ENCODE assay signal across 1 cellular context in genomic region chr1:204630460-204630905, GRCh38.
TF ChIP-seq lines count a peak whose summit lies in the region.

No MANE protein-coding gene starts in this region.

TF ChIP-seq in K562, 482 proteins besides CTCF, POLR2A, EP300 and RAD21 (continued from another document and continues in another):
- TF ChIP-seq CUX1 (CRISPR knock-in tag; IDR thresholded peaks at IDR 0.05) (no peak), LCOR (CRISPR knock-in tag; IDR thresholded peaks at IDR 0.05) (0 out of 2 replicates have a peak, but pooled peaks have one; percentile 24), ZNF318 (IDR thresholded peaks at IDR 0.05; ENCODE audit: borderline replicate concordance in 1 of 2, low read depth in 1 of 2) (peak in 1 of 2 experiments; percentile 91; a peak in 2 of 4 replicates), ARHGAP35 (IDR thresholded peaks at IDR 0.05; ENCODE audit: partially characterized antibody) (no peak), HNRNPK (IDR thresholded peaks at IDR 0.05; ENCODE audit: low read depth, low read length, poor library complexity, severe bottlenecking) (no peak), TCF7 (IDR thresholded peaks at IDR 0.05; ENCODE audit: borderline replicate concordance) (no peak), BACH1 (tag; IDR thresholded peaks at IDR 0.05) (no peak), MEIS2 (IDR thresholded peaks at IDR 0.05; ENCODE audit: partially characterized antibody) (peak; percentile 98), ZNF146 (CRISPR knock-in tag; IDR thresholded peaks at IDR 0.05; ENCODE audit: unreplicated experiment) (no peak), KLF16 (IDR thresholded peaks at IDR 0.05) (peak; percentile 75; the same call in 1 of the 2 replicates), MBD2 (IDR thresholded peaks at IDR 0.05; ENCODE audit: borderline replicate concordance, low read depth) (peak; percentile 40; the same call in 1 of the 2 replicates), TFAP4 (CRISPR knock-in tag; IDR thresholded peaks at IDR 0.05; ENCODE audit: borderline replicate concordance) (peak; percentile 98), HEY1 (CRISPR knock-in tag; IDR thresholded peaks at IDR 0.05; ENCODE audit: borderline replicate concordance) (no peak), RNF2 (IDR thresholded peaks at IDR 0.05) (peak; percentile 82; the same call in 1 of the 2 replicates), E2F6 (IDR thresholded peaks at IDR 0.05; ENCODE audit: borderline replicate concordance in 1 of 2, extremely low read depth in 1 of 2, insufficient read depth in 1 of 2, insufficient read length in 1 of 2, low read depth in 1 of 2, low read length in 1 of 2, poor library complexity in 1 of 2, severe bottlenecking in 1 of 2) (no peak), ZNF3 (CRISPR knock-in tag; IDR thresholded peaks at IDR 0.05) (no peak), ZHX1 (conservative IDR thresholded peaks at IDR 0.05; ENCODE audit: low read length) (no peak), RBFOX2 (IDR thresholded peaks at IDR 0.05; ENCODE audit: low read depth, low read length) (0 out of 2 replicates have a peak, but pooled peaks have one; percentile 19), PURB (CRISPR knock-in tag; IDR thresholded peaks at IDR 0.05; ENCODE audit: low read depth) (no peak), CSDE1 (IDR thresholded peaks at IDR 0.05) (no peak), MBD1 (CRISPR knock-in tag; IDR thresholded peaks at IDR 0.05) (no peak), IRF2 (CRISPR knock-in tag; IDR thresholded peaks at IDR 0.05) (no peak), MTA2 (IDR thresholded peaks at IDR 0.05; ENCODE audit: low read depth) (peak; percentile 43; the same call in 1 of the 2 replicates), KLF1 (tag; IDR thresholded peaks at IDR 0.05) (no peak), TAF15 (IDR thresholded peaks at IDR 0.05; ENCODE audit: low read depth, low read length) (no peak), CREM (IDR thresholded peaks at IDR 0.05; ENCODE audit: low read depth) (0 out of 2 replicates have a peak, but pooled peaks have one; percentile 33), ZNF224 (CRISPR knock-in tag; IDR thresholded peaks at IDR 0.05) (no peak), KAT7 (CRISPR knock-in tag; IDR thresholded peaks at IDR 0.05; ENCODE audit: borderline replicate concordance) (no peak), COPS2 (conservative IDR thresholded peaks at IDR 0.05) (no peak), SRF (CRISPR knock-in tag; IDR thresholded peaks at IDR 0.05) (no peak), TRIM24 (IDR thresholded peaks at IDR 0.05) (peak in 1 of 2 experiments; percentile 61; a peak in 1 of 4 replicates), SP2 (IDR thresholded peaks at IDR 0.05; ENCODE audit: extremely low read depth, low read depth, low read length, poor library complexity, severe bottlenecking) (no peak), DACH1 (IDR thresholded peaks at IDR 0.05; ENCODE audit: partially characterized antibody) (peak; percentile 51), CREB3 (tag; conservative IDR thresholded peaks at IDR 0.05; ENCODE audit: low read depth) (no peak), TGIF2 (CRISPR knock-in tag; IDR thresholded peaks at IDR 0.05) (no peak), ZFP1 (CRISPR knock-in tag; IDR thresholded peaks at IDR 0.05) (no peak), ZNF316 (IDR thresholded peaks at IDR 0.05) (no peak)
- TF ChIP-seq, protein P1, sequence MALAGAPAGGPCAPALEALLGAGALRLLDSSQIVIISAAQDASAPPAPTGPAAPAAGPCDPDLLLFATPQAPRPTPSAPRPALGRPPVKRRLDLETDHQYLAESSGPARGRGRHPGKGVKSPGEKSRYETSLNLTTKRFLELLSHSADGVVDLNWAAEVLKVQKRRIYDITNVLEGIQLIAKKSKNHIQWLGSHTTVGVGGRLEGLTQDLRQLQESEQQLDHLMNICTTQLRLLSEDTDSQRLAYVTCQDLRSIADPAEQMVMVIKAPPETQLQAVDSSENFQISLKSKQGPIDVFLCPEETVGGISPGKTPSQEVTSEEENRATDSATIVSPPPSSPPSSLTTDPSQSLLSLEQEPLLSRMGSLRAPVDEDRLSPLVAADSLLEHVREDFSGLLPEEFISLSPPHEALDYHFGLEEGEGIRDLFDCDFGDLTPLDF (CRISPR knock-in tag; IDR thresholded peaks at IDR 0.05), result no peak
